19 cellular contexts compared by ENCODE assay signal in genomic region chr14:86166541-86166940, GRCh38.
"Had no signal": no experiment of that assay in that cellular context is flagged by ENCODE, and none has a peak within 500 bp of the region (broad histone marks: within the 10 kb centered on the region; RNA-seq: fewer than 3 reads in every experiment).

No MANE protein-coding gene starts in this region.

- H3K27ac ChIP-seq: colonic mucosa, hepatocyte, pancreas, transverse colon, WERI-Rb-1 had no signal

- H3K36me3 Mint-ChIP-seq: activated naive CD8-positive, alpha-beta T cell; brain had no signal

- H3K27ac Mint-ChIP-seq: activated CD8-positive, alpha-beta T cell treated with anti-CD3 and anti-CD28 coated beads for 36 hours; activated naive CD8-positive, alpha-beta T cell; activated T-cell treated with anti-CD3 and anti-CD28 coated beads, Interleukin-2, amount 50 U/mL, for 72 hours; brain; naive thymus-derived CD4-positive, alpha-beta T cell had no signal

- DNase-seq: activated CD4-positive, alpha-beta T cell treated with anti-CD3 and anti-CD28 coated beads for 4 hours; activated CD8-positive, alpha-beta T cell treated with anti-CD3 and anti-CD28 coated beads for 36 hours; activated gamma-delta T cell; activated T-cell treated with anti-CD3 and anti-CD28 coated beads, Interleukin-2, amount 50 U/mL, for 72 hours; amygdala; central memory CD4-positive, alpha-beta T cell; colonic mucosa; mammary epithelial cell; naive thymus-derived CD4-positive, alpha-beta T cell; pancreas; stimulated activated naive CD8-positive, alpha-beta T cell treated with anti-CD3 and anti-CD28 coated beads, Interleukin-15, Interleukin-2, amounts not matched to agents 100 U/mL and 50 U/mL, for 24 hours; transverse colon; WERI-Rb-1 had no signal

- H3K9me3 ChIP-seq: colonic mucosa, pancreas had no signal

- H3K4me3 ChIP-seq: colonic mucosa, hepatocyte, pancreas, transverse colon had no signal

- H3K4me2 ChIP-seq: hepatocyte had no signal

- H3K36me3 ChIP-seq: colonic mucosa, pancreas, transverse colon, WERI-Rb-1 had no signal

- H3K4me1 ChIP-seq: colonic mucosa, pancreas, transverse colon had no signal

- H2AFZ ChIP-seq: hepatocyte had no signal

- H3K27me3 Mint-ChIP-seq: activated CD8-positive, alpha-beta T cell treated with anti-CD3 and anti-CD28 coated beads for 36 hours; activated naive CD8-positive, alpha-beta T cell had no signal

- H3K27me3 ChIP-seq: colonic mucosa, hepatocyte, transverse colon had no signal

- ATAC-seq: activated CD8-positive, alpha-beta T cell treated with anti-CD3 and anti-CD28 coated beads for 36 hours; activated T-cell treated with anti-CD3 and anti-CD28 coated beads, Interleukin-2, amount 50 U/mL, for 72 hours; esophagus mucosa; left lobe of liver; naive thymus-derived CD4-positive, alpha-beta T cell; pancreas; sciatic nerve; stimulated activated naive CD8-positive, alpha-beta T cell treated with anti-CD3 and anti-CD28 coated beads, Interleukin-15, Interleukin-2, amounts not matched to agents 100 U/mL and 50 U/mL, for 24 hours had no signal

- H3K79me2 ChIP-seq: hepatocyte had no signal

- H3K4me3 Mint-ChIP-seq: activated CD8-positive, alpha-beta T cell treated with anti-CD3 and anti-CD28 coated beads for 36 hours; activated naive CD8-positive, alpha-beta T cell; activated T-cell treated with anti-CD3 and anti-CD28 coated beads, Interleukin-2, amount 50 U/mL, for 72 hours; brain; naive thymus-derived CD4-positive, alpha-beta T cell had no signal

- H3K4me1 Mint-ChIP-seq: brain; naive thymus-derived CD4-positive, alpha-beta T cell had no signal
